ENCODE assay signal across 8 cellular contexts in genomic region chr11:3905080-3905953, GRCh38. TPM values are rescaled to one million over a fixed set of nuclear protein-coding genes. Genes with fewer than 3 reads are reported as not detected.
DNase-seq lines count a peak whose midpoint lies in the region; ATAC-seq and TF ChIP-seq lines count a peak whose summit lies in the region.

No MANE protein-coding gene starts in this region.

- peaks cover 58 to 74% of the 10 kb centered on the region in 2 donors for H3K4me1 Mint-ChIP-seq in effector memory CD8-positive, alpha-beta T cell (ENCODE audit: low read depth in 2 of 2)

- ATAC-seq in GM19455 (IDR thresholded peaks at IDR 0.05; ENCODE audit: unreplicated experiment) (peak; percentile 73), psoas muscle (peak; percentile 43 to 76 (median 73))
- peak; percentile 93 for ATAC-seq in effector memory CD8-positive, alpha-beta T cell (replicated peaks)

- H3K36me3 ChIP-seq in psoas muscle (ENCODE audit: insufficient read depth in 1 of 2, low read depth in 1 of 2), result no peaks in the 10 kb centered on the region

- DNase-seq in ACHN (peak; percentile 93), HPDE6-E6E7 (ENCODE audit: extremely low spot score) (peak; percentile 78), psoas muscle (no peak), NCI-H1417 (lab: John Stamatoyannopoulos, UW) (no peak), NCI-H524 (lab: John Stamatoyannopoulos, UW) (no peak)
- DNase-seq in activated CD4-positive, alpha-beta T cell treated with anti-CD3 and anti-CD28 coated beads, Interleukin-2, amount 50 U/mL, for 1 hour, result peak; percentile 60
- DNase-seq in effector memory CD8-positive, alpha-beta T cell, result peak; percentile 26 to 47 (median 39)

- H3K27ac ChIP-seq in psoas muscle, result peak overlapping the region; percentile 85

- H3K4me1 ChIP-seq in psoas muscle, result peaks cover 79% of the 10 kb centered on the region

- in situ Hi-C loops in ACHN (cut with HindIII; ENCODE audit: low pct_ligation_motif_present, low pct_unique_long_range_greater_than_20kb, low sequenced_read_pairs), result no loop called here

- peaks cover 4% of the 10 kb centered on the region for H3K36me3 Mint-ChIP-seq in effector memory CD8-positive, alpha-beta T cell (ENCODE audit: insufficient read depth)

- peak overlapping the region; percentile 9 to 59 for H3K4me3 Mint-ChIP-seq in effector memory CD8-positive, alpha-beta T cell

- H3K27me3 Mint-ChIP-seq in effector memory CD8-positive, alpha-beta T cell, result no peaks in the 10 kb centered on the region

- no peaks in the 10 kb centered on the region for H3K27me3 ChIP-seq in psoas muscle (ENCODE audit: insufficient read depth in 3 of 3, low read length in 2 of 3)

- peak overlapping the region; percentile 85 to 87 for H3K27ac Mint-ChIP-seq in effector memory CD8-positive, alpha-beta T cell

- H3K9me3 Mint-ChIP-seq in effector memory CD8-positive, alpha-beta T cell, result no peaks in the 10 kb centered on the region

- intact Hi-C loops in psoas muscle (cut with DNase I), result loop anchor here (5.0 kb wide), 1 partner anchor 48 kb away; the partner anchor contains the start of gene STIM1 (in 2 of the 2)

- TF ChIP-seq CTCF in psoas muscle (IDR thresholded peaks at IDR 0.05), result no peak

- H3K9me3 ChIP-seq in psoas muscle, result no peaks in the 10 kb centered on the region

- 76 to 81% (median 80%) methylated on average over 3 of the region's 3 CpGs for WGBS in psoas muscle, 3 donors

- H3K4me3 ChIP-seq in psoas muscle, result no peak overlapping the region

RNA-seq across cellular contexts. Expression of gene STIM1, which starts 49.9 kb away (rescaled TPM):
- total RNA-seq in psoas muscle, result 100 to 1,000 TPM in 3 of 4 donors, 10 to 100 TPM in 1; 97.5 to 147 (median 112) TPM
- polyA plus RNA-seq in psoas muscle, result 100 to 1,000 TPM in 1 of 3 donors, 10 to 100 TPM in 2; 52.1 to 133 (median 66.4) TPM

Comparison
In these comparisons a context has a peak if more than half of its experiments do, and no peak if none do; other contexts are left out.
1. DNase-seq: peak in ACHN (single experiment), HPDE6-E6E7 (single experiment), activated CD4-positive, alpha-beta T cell treated with anti-CD3 and anti-CD28 coated beads, Interleukin-2, amount 50 U/mL, for 1 hour (single experiment) and effector memory CD8-positive, alpha-beta T cell (3 of 3); none in psoas muscle (0 of 2), NCI-H1417 (0 of 3) and NCI-H524 (0 of 2).
2. Peak in every context shown above with its lines, with median percentiles within 50 percentile points of each other: ATAC-seq.